ENCODE assay signal across 4 cellular contexts in genomic region chr10:133151071-133151470, GRCh38. TPM values are rescaled to one million over a fixed set of nuclear protein-coding genes. Genes with fewer than 3 reads are reported as not detected.
"Had no signal": no experiment of that assay in that cellular context is flagged by ENCODE, and none has a peak within 500 bp of the region (broad histone marks: within the 10 kb centered on the region; RNA-seq: fewer than 3 reads in every experiment).

No MANE protein-coding gene starts in this region.

RNA-seq across cellular contexts. Expression of gene KNDC1, which starts 8.9 kb away (rescaled TPM):
- total RNA-seq: HepG2, HT1080, Right ventricle myocardium inferior, RPMI7951 had no signal
